Comparison of ENCODE assay signal across 26 cellular contexts in the genomic region with DNA sequence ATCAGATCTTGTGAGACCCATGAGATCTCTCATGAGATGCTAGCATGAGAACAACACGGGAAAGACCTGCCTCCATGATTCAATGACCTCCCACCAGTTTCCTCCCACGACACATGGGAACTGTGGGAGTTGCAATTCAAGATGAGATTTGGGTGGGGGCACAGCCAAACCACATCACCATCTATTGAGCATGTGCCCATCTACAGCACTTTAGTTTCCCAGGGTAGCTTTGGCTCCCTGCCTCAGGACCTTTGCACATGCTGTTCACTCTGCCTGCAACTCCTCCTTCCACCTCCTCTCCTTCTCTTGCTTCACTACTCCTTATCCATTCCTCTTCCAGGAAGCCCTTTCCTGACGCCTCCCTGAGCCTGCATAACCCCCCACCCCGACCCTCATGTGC. TPM values are rescaled to one million over a fixed set of nuclear protein-coding genes. Genes with fewer than 3 reads are reported as not detected.
"Had no signal": no experiment of that assay in that cellular context is flagged by ENCODE, and none has a peak within 500 bp of the region (broad histone marks: within the 10 kb centered on the region; RNA-seq: fewer than 3 reads in every experiment).

No MANE protein-coding gene starts in this region.

- H3K27ac ChIP-seq: neural progenitor cell, ovary, parathyroid adenoma, prostate gland, right lobe of liver, sigmoid colon, stomach, thoracic aorta, thyroid gland, tibial nerve, upper lobe of left lung, vagina had no signal

- ATAC-seq: natural killer cell; right cardiac atrium; right lobe of liver; stimulated activated effector memory CD8-positive, alpha-beta T cell treated with anti-CD3 and anti-CD28 coated beads, Interleukin-12 subunit alpha, Interleukin-12 subunit beta, amount 100 ng/mL, for 72 hours; stimulated activated naive B cell treated with anti-CD40 and anti-IgM and Interleukin-4, amounts not matched to agents 10 μg/mL and 1 μg/mL and 100 μg/mL, for 72 hours had no signal

- H3K27me3 ChIP-seq: neural progenitor cell, ovary, right lobe of liver, thyroid gland, tibial nerve, upper lobe of left lung, vagina had no signal

- DNase-seq: natural killer cell; occipital lobe; retina; right cardiac atrium; right lobe of liver; sigmoid colon; small intestine; stimulated activated CD4-positive, alpha-beta T cell treated with anti-CD3 and anti-CD28 coated beads, Interleukin-15, amount 100 ng/mL, for 24 hours; stimulated activated CD4-positive, alpha-beta T cell treated with anti-CD3 and anti-CD28 coated beads, Interleukin-2, amount 100 ng/mL, for 24 hours; stimulated activated CD4-positive, alpha-beta T cell treated with anti-CD3 and anti-CD28 coated beads, Interleukin-2, amount 100 ng/mL, for 48 hours; stimulated activated CD4-positive, alpha-beta T cell treated with anti-CD3 and anti-CD28 coated beads, Interleukin-4, amount 100 ng/mL, for 24 hours; stimulated activated naive B cell treated with anti-CD40 and anti-IgM and Interleukin-4, amounts not matched to agents 10 μg/mL and 1 μg/mL and 100 μg/mL, for 72 hours; stimulated activated naive CD4-positive, alpha-beta T cell treated with Interleukin-2 at 50 U/mL for 16 hours; stomach; thyroid gland; trophoblast cell; upper lobe of left lung had no signal

- H2AFZ ChIP-seq: neural progenitor cell, parathyroid adenoma had no signal

- H3K9me3 ChIP-seq: ovary, prostate gland, right lobe of liver, sigmoid colon, stomach, thoracic aorta, thyroid gland, tibial nerve, upper lobe of left lung, vagina had no signal

- H3K9ac ChIP-seq: neural progenitor cell, parathyroid adenoma had no signal

- H3K4me1 ChIP-seq: parathyroid adenoma, right lobe of liver, upper lobe of left lung had no signal

- H3K4me3 ChIP-seq: neural progenitor cell, ovary, prostate gland, right lobe of liver, sigmoid colon, stomach, thoracic aorta, thyroid gland, tibial nerve, upper lobe of left lung, vagina had no signal

- H3K79me2 ChIP-seq: parathyroid adenoma had no signal

- FAIRE-seq: small intestine, urothelium cell line had no signal

- H3K36me3 ChIP-seq: neural progenitor cell, ovary, prostate gland, right lobe of liver, sigmoid colon, stomach, thoracic aorta, thyroid gland, tibial nerve, upper lobe of left lung, vagina had no signal

- H3K4me2 ChIP-seq: neural progenitor cell had no signal

RNA-seq across cellular contexts. Expression of a gene that starts 17.2 kb away (rescaled TPM):
- total RNA-seq: stomach, thoracic aorta had no signal
